19 cellular contexts compared by ENCODE assay signal in the genomic region with DNA sequence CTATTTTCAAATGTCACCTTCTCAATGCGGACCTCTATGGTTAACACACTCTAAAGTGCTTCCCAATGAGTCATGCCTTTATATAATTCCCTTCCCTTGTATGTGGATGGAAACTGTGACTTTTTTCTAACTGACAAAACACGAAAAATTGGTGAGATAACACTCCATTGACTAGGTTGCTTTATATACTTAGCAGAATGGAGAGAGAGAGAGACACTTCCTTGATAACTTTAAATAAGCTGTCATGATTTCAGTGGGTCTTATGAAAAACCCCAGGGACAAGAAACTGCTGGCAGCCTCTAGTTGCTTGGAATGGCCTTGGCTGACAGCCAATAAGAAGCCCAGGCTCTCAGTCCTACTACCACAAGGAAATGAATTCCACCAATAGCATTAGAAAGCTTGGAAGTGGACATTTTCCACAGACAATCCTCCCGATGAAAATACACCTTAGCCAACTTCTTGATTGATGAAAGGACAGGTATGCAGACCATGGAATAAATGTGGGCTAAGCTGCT.
"Had no signal": no experiment of that assay in that cellular context is flagged by ENCODE, and none has a peak within 500 bp of the region (broad histone marks: within the 10 kb centered on the region; RNA-seq: fewer than 3 reads in every experiment).

No MANE protein-coding gene starts in this region.

- H3K36me3 ChIP-seq: ascending aorta had no signal

- H3K36me3 Mint-ChIP-seq: activated CD8-positive, alpha-beta memory T cell treated with anti-CD3 and anti-CD28 coated beads, Interleukin-2, amount 10 ng/mL, durations not matched to agents 7 days and 5 days; activated naive CD8-positive, alpha-beta T cell; stimulated activated naive B cell treated with anti-CD40 and anti-IgM and Interleukin-4, amounts not matched to agents 10 μg/mL and 1 μg/mL and 100 μg/mL, for 72 hours had no signal

- H3K4me1 ChIP-seq: ascending aorta, foreskin keratinocyte, psoas muscle had no signal

- H3K27ac Mint-ChIP-seq: activated CD8-positive, alpha-beta memory T cell treated with anti-CD3 and anti-CD28 coated beads, Interleukin-2, amount 10 ng/mL, durations not matched to agents 7 days and 5 days; activated naive CD8-positive, alpha-beta T cell; activated T-cell treated with anti-CD3 and anti-CD28 coated beads, Interleukin-2, amount 50 U/mL, for 24 hours; nephron; stimulated activated naive B cell treated with anti-CD40 and anti-IgM and Interleukin-4, amounts not matched to agents 10 μg/mL and 1 μg/mL and 100 μg/mL, for 72 hours; T-helper 2 cell treated with Interferon-gamma antibody and Interleukin-4, amounts not matched to agents 5 μg/mL and 100 μg/mL, for 36 hours had no signal

- H3K9me3 ChIP-seq: ascending aorta, psoas muscle had no signal

- H3K4me3 ChIP-seq: ascending aorta, psoas muscle had no signal

- H3K4me1 Mint-ChIP-seq: activated CD8-positive, alpha-beta memory T cell treated with anti-CD3 and anti-CD28 coated beads, Interleukin-2, amount 10 ng/mL, durations not matched to agents 7 days and 5 days; central memory CD8-positive, alpha-beta T cell; nephron; stimulated activated naive B cell treated with anti-CD40 and anti-IgM and Interleukin-4, amounts not matched to agents 10 μg/mL and 1 μg/mL and 100 μg/mL, for 72 hours had no signal

- H3K27ac ChIP-seq: ascending aorta, foreskin keratinocyte, psoas muscle had no signal

- DNase-seq: activated CD4-positive, alpha-beta T cell treated with anti-CD3 and anti-CD28 coated beads, Interleukin-2, amount 50 U/mL, for 48 hours; activated CD8-positive, alpha-beta memory T cell treated with anti-CD3 and anti-CD28 coated beads, Interleukin-2, amount 10 ng/mL, durations not matched to agents 7 days and 5 days; activated effector memory CD4-positive, alpha-beta T cell treated with anti-CD3 and anti-CD28 coated beads, Interleukin-2, amount 50 U/mL, for 16 hours; activated T-cell treated with anti-CD3 and anti-CD28 coated beads, Interleukin-2, amount 50 U/mL, for 24 hours; erythroblast; foreskin keratinocyte; head of caudate nucleus; mammary epithelial cell; occipital lobe; psoas muscle; stimulated activated CD4-positive, alpha-beta T cell treated with anti-CD3 and anti-CD28 coated beads, Interleukin-2, amount 100 ng/mL, for 24 hours; stimulated activated naive B cell treated with anti-CD40 and anti-IgM and Interleukin-4, amounts not matched to agents 10 μg/mL and 1 μg/mL and 100 μg/mL, for 72 hours; substantia nigra; trophoblast cell had no signal

- H3K27me3 ChIP-seq: ascending aorta, foreskin keratinocyte had no signal

- H3K27me3 Mint-ChIP-seq: activated CD8-positive, alpha-beta memory T cell treated with anti-CD3 and anti-CD28 coated beads, Interleukin-2, amount 10 ng/mL, durations not matched to agents 7 days and 5 days; activated naive CD8-positive, alpha-beta T cell; activated T-cell treated with anti-CD3 and anti-CD28 coated beads, Interleukin-2, amount 50 U/mL, for 24 hours; central memory CD8-positive, alpha-beta T cell; stimulated activated naive B cell treated with anti-CD40 and anti-IgM and Interleukin-4, amounts not matched to agents 10 μg/mL and 1 μg/mL and 100 μg/mL, for 72 hours had no signal

- H3K4me3 Mint-ChIP-seq: activated CD8-positive, alpha-beta memory T cell treated with anti-CD3 and anti-CD28 coated beads, Interleukin-2, amount 10 ng/mL, durations not matched to agents 7 days and 5 days; activated naive CD8-positive, alpha-beta T cell; activated T-cell treated with anti-CD3 and anti-CD28 coated beads, Interleukin-2, amount 50 U/mL, for 24 hours; central memory CD8-positive, alpha-beta T cell; nephron; stimulated activated naive B cell treated with anti-CD40 and anti-IgM and Interleukin-4, amounts not matched to agents 10 μg/mL and 1 μg/mL and 100 μg/mL, for 72 hours; T-helper 2 cell treated with Interferon-gamma antibody and Interleukin-4, amounts not matched to agents 5 μg/mL and 100 μg/mL, for 36 hours had no signal
